Comparison of ENCODE assay signal across 9 cellular contexts in genomic region chr1:44652445-44653106, GRCh38. TPM values are rescaled to one million over a fixed set of nuclear protein-coding genes. Genes with fewer than 3 reads are reported as not detected.
DNase-seq lines count a peak whose midpoint lies in the region; ATAC-seq, FAIRE-seq and TF ChIP-seq lines count a peak whose summit lies in the region.
"Had no signal": no experiment of that assay in that cellular context is flagged by ENCODE, and none has a peak within 500 bp of the region (broad histone marks: within the 10 kb centered on the region; RNA-seq: fewer than 3 reads in every experiment).

No MANE protein-coding gene starts in this region.

- peaks cover 6% of the 10 kb centered on the region for H3K4me1 Mint-ChIP-seq in stimulated activated effector memory CD8-positive, alpha-beta T cell treated with anti-CD3 and anti-CD28 coated beads, Interleukin-12 subunit alpha, Interleukin-12 subunit beta, amount 100 ng/mL, for 72 hours

- no peak for TF ChIP-seq POLR2A in endothelial cell of umbilical vein (IDR thresholded peaks at IDR 0.05; ENCODE audit: low read depth, low read length)

- H4K20me1 ChIP-seq in endothelial cell of umbilical vein (replicated peaks; ENCODE audit: control insufficient read depth, extremely low read depth, insufficient read depth, low read length) = no peaks in the 10 kb centered on the region

- H3K36me3 ChIP-seq in endothelial cell of umbilical vein (ENCODE audit: control insufficient read depth in 2 of 2, extremely low read depth in 1 of 2, insufficient read depth in 2 of 2, low read length in 2 of 2) = peaks cover 0 to 29% of the 10 kb centered on the region in 2 experiments

- no peaks in the 10 kb centered on the region for H3K9me3 Mint-ChIP-seq in stimulated activated effector memory CD8-positive, alpha-beta T cell treated with anti-CD3 and anti-CD28 coated beads, Interleukin-12 subunit alpha, Interleukin-12 subunit beta, amount 100 ng/mL, for 72 hours

- H3K27ac ChIP-seq in endothelial cell of umbilical vein (ENCODE audit: insufficient read depth, low read depth, low read length) = no peak overlapping the region

- H3K36me3 Mint-ChIP-seq in stimulated activated effector memory CD8-positive, alpha-beta T cell treated with anti-CD3 and anti-CD28 coated beads, Interleukin-12 subunit alpha, Interleukin-12 subunit beta, amount 100 ng/mL, for 72 hours = peaks cover 25% of the 10 kb centered on the region

- peak; percentile 66 for ATAC-seq in HG03460 (IDR thresholded peaks at IDR 0.05; ENCODE audit: unreplicated experiment)
- peak; percentile 89 for ATAC-seq in stimulated activated effector memory CD8-positive, alpha-beta T cell treated with anti-CD3 and anti-CD28 coated beads, Interleukin-12 subunit alpha, Interleukin-12 subunit beta, amount 100 ng/mL, for 72 hours

- peak; percentile 91 for FAIRE-seq in endothelial cell of umbilical vein (lab: Jason Lieb, UNC)
- FAIRE-seq: A204.1 had no signal

- H3K4me2 ChIP-seq in endothelial cell of umbilical vein (ENCODE audit: insufficient read depth, low read length) = no peak overlapping the region

- DNase-seq in DMS 273 (lab: John Stamatoyannopoulos, UW; ENCODE audit: unreplicated experiment) = peak; percentile 91
- no peak for DNase-seq in DMS 273 treated with DMSO at 0.1 percent for 48 hours (lab: John Stamatoyannopoulos, UW)
- DNase-seq in NOMO-1 treated with dmso at 0.1 percent for 144 hours (lab: John Stamatoyannopoulos, UW; ENCODE audit: unreplicated experiment) = peak; percentile 37
- DNase-seq in activated CD8-positive, alpha-beta memory T cell treated with anti-CD3 and anti-CD28 coated beads, Interleukin-2, amount 50 U/mL, for 4 hours = peak; percentile 79
- DNase-seq in endothelial cell of umbilical vein (ENCODE audit: low read depth, low spot score) = peak; percentile 72
- DNase-seq in myocyte (ENCODE audit: low read depth) = peak; percentile 83
- peak; percentile 74 to 90 for DNase-seq in stimulated activated effector memory CD8-positive, alpha-beta T cell treated with anti-CD3 and anti-CD28 coated beads, Interleukin-12 subunit alpha, Interleukin-12 subunit beta, amount 100 ng/mL, for 72 hours (ENCODE audit: low spot score in 2 of 2)

- H3K9me1 ChIP-seq in endothelial cell of umbilical vein (replicated peaks; ENCODE audit: control insufficient read depth, extremely low read depth, insufficient read depth, low read length) = no peaks in the 10 kb centered on the region

- H3K27me3 ChIP-seq in endothelial cell of umbilical vein (ENCODE audit: control insufficient read depth in 2 of 2, insufficient read depth in 2 of 2, low read length in 2 of 2) = no peaks in the 10 kb centered on the region

- H3K9ac ChIP-seq in endothelial cell of umbilical vein (replicated peaks; ENCODE audit: extremely low read depth, insufficient read depth, low read length) = no peak overlapping the region

- peak overlapping the region; percentile 19 for H3K27ac Mint-ChIP-seq in stimulated activated effector memory CD8-positive, alpha-beta T cell treated with anti-CD3 and anti-CD28 coated beads, Interleukin-12 subunit alpha, Interleukin-12 subunit beta, amount 100 ng/mL, for 72 hours

- intact Hi-C loops in endothelial cell of umbilical vein (cut with micrococcal nuclease) = loop anchor here (1.0 to 2.0 kb wide), 4 partner anchors 43 to 436 kb away; no protein-coding TSS in a partner anchor

- H3K9me3 ChIP-seq in endothelial cell of umbilical vein (replicated peaks; ENCODE audit: control insufficient read depth, insufficient read depth, low read length) = no peaks in the 10 kb centered on the region

- H3K4me1 ChIP-seq in endothelial cell of umbilical vein (ENCODE audit: control insufficient read depth, extremely low read depth, insufficient read depth, low read length) = no peaks in the 10 kb centered on the region

- no peak overlapping the region for H3K4me3 ChIP-seq in endothelial cell of umbilical vein (replicated peaks in 1 of 3; ENCODE audit: insufficient read depth in 1 of 3, low read depth in 1 of 3, low read length in 3 of 3)

- no peak overlapping the region for H2AFZ ChIP-seq in endothelial cell of umbilical vein (ENCODE audit: low read depth, low read length)

- BruUV-seq in endothelial cell of umbilical vein (replicated peaks; lab: Mats Ljungman, UMichigan) = no TSS peak

- POLR2A ChIA-PET in endothelial cell of umbilical vein (lab: Charles Lee) = interaction anchor here (1.1 kb wide), 1 partner anchor 11 kb away, joined by 4 read pairs; no protein-coding TSS in a partner anchor

- CTCF ChIA-PET in endothelial cell of umbilical vein (lab: Charles Lee) = interaction anchor here (0.6 to 5.0 kb wide), 46 partner anchors 11 to 648 kb away, joined by 3 to 109 read pairs (median 5); partner anchors contain the start of genes ARMH1, RNU5D-1 and TMEM53

- TF ChIP-seq CTCF in endothelial cell of umbilical vein (IDR thresholded peaks at IDR 0.05; ENCODE audit: extremely low read depth in 1 of 2, insufficient read depth in 1 of 2, low read depth in 1 of 2, low read length in 2 of 2) = peak; percentile 92 to 94

- dilution Hi-C loops in endothelial cell of umbilical vein (cut with MboI; ENCODE audit: extremely low pct_ligation_motif_present, low sequenced_read_pairs) = no loop called here

- H3K4me3 Mint-ChIP-seq in stimulated activated effector memory CD8-positive, alpha-beta T cell treated with anti-CD3 and anti-CD28 coated beads, Interleukin-12 subunit alpha, Interleukin-12 subunit beta, amount 100 ng/mL, for 72 hours = no peak overlapping the region

- no peaks in the 10 kb centered on the region for H3K79me2 ChIP-seq in endothelial cell of umbilical vein (ENCODE audit: control insufficient read depth, insufficient read depth, low read length)

TF ChIP-seq in endothelial cell of umbilical vein, 7 proteins besides CTCF, POLR2A, EP300 and RAD21:
- TF ChIP-seq MYC (IDR thresholded peaks at IDR 0.05; ENCODE audit: low read depth, low read length) = no peak
- no peak for TF ChIP-seq POLR2AphosphoS5 (IDR thresholded peaks at IDR 0.05; ENCODE audit: insufficient read depth, low read depth, low read length)
- no peak for TF ChIP-seq GATA2 (IDR thresholded peaks at IDR 0.05; ENCODE audit: insufficient read depth, insufficient read length, low read depth, low read length)
- no peak for TF ChIP-seq JUN (IDR thresholded peaks at IDR 0.05; ENCODE audit: borderline replicate concordance, insufficient read depth, insufficient read length, low read depth)

RNA-seq across cellular contexts. Expression of gene TMEM53, which starts 21.7 kb away (rescaled TPM):
- 5.3 and 5.7 TPM in 2 replicates for total RNA-seq in endothelial cell of umbilical vein
- 16.5 and 24.7 TPM in 2 replicates for polyA plus RNA-seq in endothelial cell of umbilical vein
- polyA plus RNA-seq in endothelial cell of umbilical vein (2011; cell fraction: cytosol; rRNA removed) = 7.4 and 8.7 TPM in 2 replicates
- 3.3 and 3.9 TPM in 2 replicates for polyA plus RNA-seq in endothelial cell of umbilical vein (2011; cell fraction: nucleus; rRNA removed)
- 3.5 and 5.3 TPM in 2 replicates for polyA plus RNA-seq in endothelial cell of umbilical vein (2012)
- polyA minus RNA-seq in endothelial cell of umbilical vein = 6.2 and 8.2 TPM in 2 replicates
- 11.6 TPM for polyA minus RNA-seq in endothelial cell of umbilical vein (2011; cell fraction: cytosol; rRNA and poly(A)+ RNA removed)
- 1.5 and 1.8 TPM in 2 replicates for polyA minus RNA-seq in endothelial cell of umbilical vein (2011; cell fraction: nucleus; rRNA and poly(A)+ RNA removed)
- 20.8 and 25.5 TPM in 2 replicates for total RNA-seq in myocyte
- polyA plus RNA-seq in myocyte (2012) = 13.6 TPM

RNA-seq across cellular contexts. Expression of gene ARMH1, which starts 21.9 kb away (rescaled TPM):
- total RNA-seq in endothelial cell of umbilical vein (not detected in 2 replicates), myocyte (7.0 and 13.9 TPM in 2 replicates)
- polyA plus RNA-seq in endothelial cell of umbilical vein = 0.17 and 0.48 TPM in 2 replicates
- not detected in 2 replicates for polyA plus RNA-seq in endothelial cell of umbilical vein (2011; cell fraction: cytosol; rRNA removed)
- polyA plus RNA-seq in endothelial cell of umbilical vein (2011; cell fraction: nucleus; rRNA removed) = 0.92 and 3.2 TPM in 2 replicates
- not detected in 2 replicates for polyA plus RNA-seq in endothelial cell of umbilical vein (2012)
- polyA minus RNA-seq in endothelial cell of umbilical vein = 0.45 TPM in 1 of 2 replicates, not detected in the other
- polyA minus RNA-seq in endothelial cell of umbilical vein (2011; cell fraction: cytosol; rRNA and poly(A)+ RNA removed) = 1.4 TPM
- polyA minus RNA-seq in endothelial cell of umbilical vein (2011; cell fraction: nucleus; rRNA and poly(A)+ RNA removed) = not detected in 2 replicates
- polyA plus RNA-seq in myocyte (2012) = 0.78 TPM
